ENCODE assay signal across 24 cellular contexts in genomic region chr16:7304257-7304656, GRCh38. TPM values are rescaled to one million over a fixed set of nuclear protein-coding genes. Genes with fewer than 3 reads are reported as not detected.
DNase-seq lines count a peak whose midpoint lies in the region; ATAC-seq and TF ChIP-seq lines count a peak whose summit lies in the region.
"Had no signal": no experiment of that assay in that cellular context is flagged by ENCODE, and none has a peak within 500 bp of the region (broad histone marks: within the 10 kb centered on the region; RNA-seq: fewer than 3 reads in every experiment).

No MANE protein-coding gene starts in this region.

- no peaks in the 10 kb centered on the region for H3K36me3 ChIP-seq in NT2/D1 (ENCODE audit: insufficient read depth, insufficient read length, low read length)
- H3K36me3 ChIP-seq in neural progenitor cell = no peaks in the 10 kb centered on the region
- H3K36me3 ChIP-seq in PC-9 (ENCODE audit: low read depth) = no peaks in the 10 kb centered on the region
- H3K36me3 ChIP-seq: colonic mucosa had no signal

- no peak overlapping the region for H4K8ac ChIP-seq in H9 (replicated peaks; ENCODE audit: insufficient read length, low read depth, low read length)

- peaks cover 10% of the 10 kb centered on the region; the same call in 1 of the 2 replicates for H3K27me3 ChIP-seq in H9 (ENCODE audit: insufficient read depth, low read length)
- peaks cover 45% of the 10 kb centered on the region for H3K27me3 ChIP-seq in NT2/D1 (ENCODE audit: insufficient read depth, insufficient read length)
- no peaks in the 10 kb centered on the region for H3K27me3 ChIP-seq in right cardiac atrium (ENCODE audit: control insufficient read depth, insufficient read depth)
- H3K27me3 ChIP-seq in neural progenitor cell = peaks cover 80% of the 10 kb centered on the region
- peaks cover 33% of the 10 kb centered on the region for H3K27me3 ChIP-seq in PC-9 (ENCODE audit: insufficient read depth, low read depth)
- H3K27me3 ChIP-seq: testis had no signal

- H3K27ac ChIP-seq in H9 (ENCODE audit: insufficient read length, low read depth, low read length) = no peak overlapping the region
- no peak overlapping the region for H3K27ac ChIP-seq in right cardiac atrium (ENCODE audit: low read length)
- no peak overlapping the region for H3K27ac ChIP-seq in neural progenitor cell
- no peak overlapping the region for H3K27ac ChIP-seq in PC-9
- H3K27ac ChIP-seq: colonic mucosa, testis had no signal

- H3K4me2 ChIP-seq in H9 (ENCODE audit: insufficient read depth, insufficient read length, low read length) (peak overlapping the region; percentile 97), neural progenitor cell (peak overlapping the region; percentile 88), PC-9 (no peak overlapping the region)

- H2BK12ac ChIP-seq in H9 (ENCODE audit: insufficient read length, low read depth, low read length) = no peak overlapping the region

- no peaks in the 10 kb centered on the region for H4K20me1 ChIP-seq in H9 (ENCODE audit: control insufficient read depth, insufficient read depth, insufficient read length)
- H4K20me1 ChIP-seq in neural progenitor cell (ENCODE audit: low read depth) = no peaks in the 10 kb centered on the region
- H4K20me1 ChIP-seq in PC-9 (ENCODE audit: insufficient read depth) = no peaks in the 10 kb centered on the region

- H3K9me3 ChIP-seq in H9 (ENCODE audit: control insufficient read depth, low read depth, low read length) = no peaks in the 10 kb centered on the region
- no peaks in the 10 kb centered on the region for H3K9me3 ChIP-seq in NT2/D1 (ENCODE audit: insufficient read depth, low read length)
- H3K9me3 ChIP-seq in right cardiac atrium (ENCODE audit: control insufficient read depth, low read length) = no peaks in the 10 kb centered on the region
- no peaks in the 10 kb centered on the region for H3K9me3 ChIP-seq in neural progenitor cell (ENCODE audit: low read depth)
- no peaks in the 10 kb centered on the region for H3K9me3 ChIP-seq in PC-9 (ENCODE audit: insufficient read depth, low read depth)
- H3K9me3 ChIP-seq: colonic mucosa, testis had no signal

- H2BK120ac ChIP-seq in H9 (ENCODE audit: low read depth, low read length, poor library complexity, severe bottlenecking) = no peak overlapping the region

- no peak overlapping the region for H2BK5ac ChIP-seq in H9 (ENCODE audit: insufficient read length, low read length)

- no peak for TF ChIP-seq CTCF in H9 (conservative IDR thresholded peaks at IDR 0.05)
- TF ChIP-seq CTCF in neural progenitor cell (IDR thresholded peaks at IDR 0.05) = no peak
- no peak for TF ChIP-seq CTCF in PC-9 (conservative IDR thresholded peaks at IDR 0.05)

- H3K79me2 ChIP-seq in H9 (ENCODE audit: insufficient read depth, low read length) (no peaks in the 10 kb centered on the region), neural progenitor cell (ENCODE audit: low read depth) (no peaks in the 10 kb centered on the region), PC-9 (ENCODE audit: low read depth) (no peaks in the 10 kb centered on the region)

- no peak overlapping the region for H3T11ph ChIP-seq in H9 (ENCODE audit: low read length)

- CTCF ChIA-PET in PC-9 (lab: Charles Lee) = no interaction called here

- H3K4ac ChIP-seq in H9 (ENCODE audit: low read depth, low read length) = no peak overlapping the region

- WGBS in H9 (ENCODE audit: extremely low coverage, insufficient read length, low lambda C conversion rate) = no CpG with 5 or more reads among the region's 26 CpGs
- WGBS in right cardiac atrium = 1% methylated on average over 26 of the region's 26 CpGs

- no peaks in the 10 kb centered on the region for H3K36me3 Mint-ChIP-seq in H9 (ENCODE audit: insufficient read depth in 1 of 3, low read depth in 3 of 3)
- no peaks in the 10 kb centered on the region for H3K36me3 Mint-ChIP-seq in neural progenitor cell
- H3K36me3 Mint-ChIP-seq: naive B cell had no signal

- H3K4me1 ChIP-seq in H9 (ENCODE audit: insufficient read depth, low read length) (no peaks in the 10 kb centered on the region; the same call in 1 of the 2 replicates), NT2/D1 (ENCODE audit: insufficient read depth, insufficient read length) (no peaks in the 10 kb centered on the region), right cardiac atrium (ENCODE audit: control insufficient read depth, insufficient read depth, low read length) (peaks cover 2% of the 10 kb centered on the region), neural progenitor cell (peaks cover 20% of the 10 kb centered on the region), PC-9 (replicated peaks; ENCODE audit: insufficient read depth) (no peaks in the 10 kb centered on the region)
- H3K4me1 ChIP-seq: colonic mucosa, testis had no signal

- intact Hi-C loops in right cardiac atrium (cut with DNase I) (no loop called here), PC-9 (cut with micrococcal nuclease; ENCODE audit: unreplicated experiment) (no loop called here)

- H3K18ac ChIP-seq in H9 (ENCODE audit: insufficient read length, low read depth, low read length) = no peak overlapping the region

- H3K9ac ChIP-seq in H9 (ENCODE audit: extremely low read depth, insufficient read length, low read length) (no peak overlapping the region), NT2/D1 (ENCODE audit: insufficient read length, low read depth) (no peak overlapping the region), neural progenitor cell (no peak overlapping the region)

- H3K27me3 Mint-ChIP-seq in H9 (ENCODE audit: low read depth) (peaks cover 81% of the 10 kb centered on the region), neural progenitor cell (ENCODE audit: insufficient read depth, low read depth) (peaks cover 37% of the 10 kb centered on the region)

- no peak overlapping the region for H2BK15ac ChIP-seq in H9 (ENCODE audit: low read depth, low read length)

- H3K4me3 ChIP-seq in NT2/D1 (ENCODE audit: insufficient read length, low read depth) (peak overlapping the region; percentile 57), right cardiac atrium (ENCODE audit: low read length) (peak overlapping the region; percentile 7), neural progenitor cell (peak overlapping the region; percentile 53), PC-9 (no peak overlapping the region)
- H3K4me3 ChIP-seq: colonic mucosa, lung had no signal

- H2BK20ac ChIP-seq in H9 (ENCODE audit: low read depth, low read length, poor library complexity, severe bottlenecking) = no peak overlapping the region

- POLR2A ChIA-PET in PC-9 (lab: Charles Lee; ENCODE audit: unreplicated experiment) = no interaction called here

- H3K9me3 Mint-ChIP-seq in H9 = no peaks in the 10 kb centered on the region
- H3K9me3 Mint-ChIP-seq in neural progenitor cell = no peaks in the 10 kb centered on the region

- peaks cover 18% of the 10 kb centered on the region for H3K23me2 ChIP-seq in H9 (ENCODE audit: insufficient read length, low read depth, low read length, poor library complexity, severe bottlenecking)

- H3K14ac ChIP-seq in H9 (ENCODE audit: insufficient read depth, low read length) = no peak overlapping the region

- no peak overlapping the region for H4K5ac ChIP-seq in H9 (ENCODE audit: insufficient read length, low read depth, low read length)

- ATAC-seq in right cardiac atrium (no peak), HG02610 (IDR thresholded peaks at IDR 0.05; ENCODE audit: unreplicated experiment) (no peak), HG02840 (IDR thresholded peaks at IDR 0.05; ENCODE audit: low FRiP score, unreplicated experiment) (no peak), HG02981 (IDR thresholded peaks at IDR 0.05; ENCODE audit: unreplicated experiment) (no peak)
- ATAC-seq: activated T-cell treated with anti-CD3 and anti-CD28 coated beads, Interleukin-2, amount 50 U/mL, for 4 hours; HepG2 had no signal

- no peak overlapping the region for H2AK5ac ChIP-seq in H9 (ENCODE audit: insufficient read length, low read length)

- H3K4me1 Mint-ChIP-seq in H9 = peaks cover 12 to 20% of the 10 kb centered on the region in 2 experiments
- peaks cover 14% of the 10 kb centered on the region for H3K4me1 Mint-ChIP-seq in neural progenitor cell
- H3K4me1 Mint-ChIP-seq: activated B cell treated with CpG ODN at 0.5 μM for 24 hours; activated CD4-positive, alpha-beta memory T cell treated with anti-CD3 and anti-CD28 coated beads, Interleukin-2, amount 10 ng/mL, durations not matched to agents 7 days and 5 days; activated naive CD4-positive, alpha-beta T cell treated with anti-CD3 and anti-CD28 coated beads, Interleukin-2, amount 50 U/mL, for 24 hours; immature natural killer cell had no signal

- H3K23ac ChIP-seq in H9 (ENCODE audit: insufficient read length, low read depth, low read length) = no peak overlapping the region

- BruUV-seq in PC-9 (replicated peaks; lab: Mats Ljungman, UMichigan) = no TSS peak

- DNase-seq in H9 = no peak
- no peak for DNase-seq in NT2/D1 (ENCODE audit: low read depth, low spot score)
- DNase-seq in right cardiac atrium = peak in 1 of 3 donors; percentile 43
- DNase-seq in neural progenitor cell (ENCODE audit: low spot score) = peak; percentile 31
- DNase-seq in PC-9 = no peak
- DNase-seq: activated B cell treated with CpG ODN at 0.5 μM for 24 hours; activated CD4-positive, alpha-beta memory T cell treated with anti-CD3 and anti-CD28 coated beads, Interleukin-2, amount 10 ng/mL, durations not matched to agents 7 days and 5 days; activated T-cell treated with anti-CD3 and anti-CD28 coated beads, Interleukin-2, amount 50 U/mL, for 4 hours; colonic mucosa; COR-L47; immature natural killer cell; naive B cell; NCI-H226; SHP77 treated with DMSO at 0.1 percent for 48 hours; testis had no signal

- H3K9me2 ChIP-seq in PC-9 (ENCODE audit: insufficient read depth) = no peaks in the 10 kb centered on the region

- H3K27ac Mint-ChIP-seq in H9 (no peak overlapping the region), neural progenitor cell (no peak overlapping the region)
- H3K27ac Mint-ChIP-seq: activated B cell treated with CpG ODN at 0.5 μM for 24 hours; activated CD4-positive, alpha-beta memory T cell treated with anti-CD3 and anti-CD28 coated beads, Interleukin-2, amount 10 ng/mL, durations not matched to agents 7 days and 5 days; activated naive CD4-positive, alpha-beta T cell treated with anti-CD3 and anti-CD28 coated beads, Interleukin-2, amount 50 U/mL, for 24 hours; immature natural killer cell had no signal

- no peak overlapping the region for H3K56ac ChIP-seq in H9 (ENCODE audit: insufficient read length, low read depth, low read length)

- H2AFZ ChIP-seq in H9 (ENCODE audit: low read length) (no peak overlapping the region), neural progenitor cell (replicated peaks) (peak overlapping the region; percentile 78), PC-9 (no peak overlapping the region)

- H3F3A ChIP-seq in neural progenitor cell (ENCODE audit: low read depth) = no peaks in the 10 kb centered on the region
- H3F3A ChIP-seq in PC-9 (ENCODE audit: insufficient read depth, low read depth) = no peaks in the 10 kb centered on the region

- no peak overlapping the region for H4K91ac ChIP-seq in H9 (ENCODE audit: insufficient read length, low read depth, low read length)

- H3K4me3 Mint-ChIP-seq in H9 = peak overlapping the region; percentile 72 to 92
- H3K4me3 Mint-ChIP-seq in neural progenitor cell = peak overlapping the region; percentile 85
- H3K4me3 Mint-ChIP-seq: activated B cell treated with CpG ODN at 0.5 μM for 24 hours; activated CD4-positive, alpha-beta memory T cell treated with anti-CD3 and anti-CD28 coated beads, Interleukin-2, amount 10 ng/mL, durations not matched to agents 7 days and 5 days; activated naive CD4-positive, alpha-beta T cell treated with anti-CD3 and anti-CD28 coated beads, Interleukin-2, amount 50 U/mL, for 24 hours; activated T-cell treated with anti-CD3 and anti-CD28 coated beads, Interleukin-2, amount 50 U/mL, for 4 hours; immature natural killer cell; naive B cell had no signal

- H3K79me1 ChIP-seq in H9 (ENCODE audit: insufficient read depth, low read depth, low read length, poor library complexity, severe bottlenecking) = no peaks in the 10 kb centered on the region

RNA-seq across cellular contexts. Expression of gene RBFOX1, which starts 28.4 kb away (rescaled TPM):
- total RNA-seq in H9 (2021) = 2.0 and 2.1 TPM in 2 replicates
- 10 to 100 TPM; 55.9 to 80.8 (median 69.2) TPM for total RNA-seq in right cardiac atrium
- polyA plus RNA-seq in right cardiac atrium = 22.5 TPM
- total RNA-seq in neural progenitor cell (ENCODE audit: low replicate concordance) = 1.2 and 1.5 TPM in 2 replicates
- not detected in 2 replicates for total RNA-seq in PC-9 (2021)
- total RNA-seq: activated B cell treated with CpG ODN at 0.5 μM for 24 hours; activated CD4-positive, alpha-beta memory T cell treated with anti-CD3 and anti-CD28 coated beads, Interleukin-2, amount 10 ng/mL, durations not matched to agents 7 days and 5 days; activated T-cell treated with anti-CD3 and anti-CD28 coated beads, Interleukin-2, amount 50 U/mL, for 4 hours; endothelial cell of umbilical vein; fibroblast of villous mesenchyme; HepG2; T-helper 2 cell treated with Interferon-gamma antibody and Interleukin-4, amounts not matched to agents 100 ng/mL and 5 ng/mL, for 36 hours had no signal
- polyA plus RNA-seq: endothelial cell of umbilical vein, HepG2, immature natural killer cell, lung had no signal

Comparison
In these comparisons a context has a peak if more than half of its experiments do, and no peak if none do; other contexts are left out.
1. RNA of gene RBFOX1, which starts 28.4 kb away (total RNA-seq): 55.9 to 80.8 TPM in right cardiac atrium; 2.0 to 2.1 TPM in H9, 1.2 to 1.5 TPM in neural progenitor cell and not detected in PC-9; every median in the first group is over 10 times any median in the second.